In genomic region chr1:38555594-38555993, GRCh38 we compare ENCODE assay signal across 23 cellular contexts.
"Had no signal": no experiment of that assay in that cellular context is flagged by ENCODE, and none has a peak within 500 bp of the region (broad histone marks: within the 10 kb centered on the region; RNA-seq: fewer than 3 reads in every experiment).

No MANE protein-coding gene starts in this region.

- FAIRE-seq: astrocyte, RCC 7860 had no signal

- ATAC-seq: activated T-cell treated with anti-CD3 and anti-CD28 coated beads, Interleukin-2, amount 50 U/mL, for 4 hours; PC-3; WTC11 had no signal

- H3K27me3 Mint-ChIP-seq: activated naive CD8-positive, alpha-beta T cell had no signal

- H3K27ac Mint-ChIP-seq: activated CD4-positive, alpha-beta T cell treated with anti-CD3 and anti-CD28 coated beads, Interleukin-2, amount 10 ng/mL, durations not matched to agents 24 days and 14 days; activated naive CD4-positive, alpha-beta T cell treated with anti-CD3 and anti-CD28 coated beads for 36 hours; activated naive CD8-positive, alpha-beta T cell; T-helper 1 cell treated with Interleukin-12 subunit alpha and Interleukin-12 subunit beta and Interleukin-4 antibody, amounts not matched to agents 30 μg/mL and 1 μg/mL, for 36 hours; WTC11 had no signal

- H3K9me3 Mint-ChIP-seq: activated CD4-positive, alpha-beta T cell treated with anti-CD3 and anti-CD28 coated beads, Interleukin-2, amount 10 ng/mL, durations not matched to agents 24 days and 14 days; activated naive CD4-positive, alpha-beta T cell treated with anti-CD3 and anti-CD28 coated beads for 36 hours; activated T-cell treated with anti-CD3 and anti-CD28 coated beads, Interleukin-2, amount 50 U/mL, for 4 hours; central memory CD8-positive, alpha-beta T cell; T-helper 1 cell treated with Interleukin-12 subunit alpha and Interleukin-12 subunit beta and Interleukin-4 antibody, amounts not matched to agents 30 μg/mL and 1 μg/mL, for 36 hours; WTC11 had no signal

- H3K36me3 Mint-ChIP-seq: activated naive CD8-positive, alpha-beta T cell; brain; WTC11 had no signal

- DNase-seq: activated CD4-positive, alpha-beta T cell treated with anti-CD3 and anti-CD28 coated beads for 1 hour; activated CD4-positive, alpha-beta T cell treated with anti-CD3 and anti-CD28 coated beads, Interleukin-2, amount 10 ng/mL, durations not matched to agents 24 days and 14 days; activated CD4-positive, alpha-beta T cell treated with anti-CD3 and anti-CD28 coated beads, Interleukin-2, amount 50 U/mL, for 48 hours; activated effector memory CD4-positive, alpha-beta T cell treated with anti-CD3 and anti-CD28 coated beads, Interleukin-2, amount 50 U/mL, for 16 hours; activated naive CD4-positive, alpha-beta T cell treated with anti-CD3 and anti-CD28 coated beads for 36 hours; activated T-cell treated with anti-CD3 and anti-CD28 coated beads, Interleukin-2, amount 50 U/mL, for 4 hours; amygdala; Karpas-422; NCI-H1105 treated with DMSO at 0.1 percent for 48 hours; NCI-H1436 treated with DMSO at 0.1 percent for 48 hours; NCI-H187; NCI-H2081; NCI-H446; NCI-H524; PC-3; SHP77 had no signal

- H3K4me3 Mint-ChIP-seq: activated CD4-positive, alpha-beta T cell treated with anti-CD3 and anti-CD28 coated beads, Interleukin-2, amount 10 ng/mL, durations not matched to agents 24 days and 14 days; activated naive CD4-positive, alpha-beta T cell treated with anti-CD3 and anti-CD28 coated beads for 36 hours; activated naive CD8-positive, alpha-beta T cell; activated T-cell treated with anti-CD3 and anti-CD28 coated beads, Interleukin-2, amount 50 U/mL, for 4 hours; brain; central memory CD8-positive, alpha-beta T cell; T-helper 1 cell treated with Interleukin-12 subunit alpha and Interleukin-12 subunit beta and Interleukin-4 antibody, amounts not matched to agents 30 μg/mL and 1 μg/mL, for 36 hours; WTC11 had no signal
